Comparison of ENCODE assay signal across 35 cellular contexts in the genomic region with DNA sequence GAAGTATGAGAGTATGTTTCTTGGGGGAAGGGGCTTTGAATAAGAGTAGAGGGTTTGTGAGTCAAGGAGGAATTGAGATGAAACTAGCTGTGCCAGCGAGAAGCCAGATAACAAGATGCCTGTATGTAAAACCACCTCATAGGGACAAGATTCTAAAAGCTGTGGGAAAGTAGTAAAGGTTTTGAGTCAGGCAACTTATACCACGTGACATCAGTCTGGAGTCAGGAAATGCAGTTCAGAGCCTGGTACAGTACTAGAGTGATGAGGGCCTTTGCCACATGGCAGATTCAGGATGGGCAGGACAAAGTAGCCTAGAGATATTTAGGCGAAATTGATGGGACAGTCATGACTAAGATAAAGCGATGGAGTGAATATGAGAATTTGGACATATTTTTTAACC.
DNase-seq lines count a peak whose midpoint lies in the region; ATAC-seq, FAIRE-seq and TF ChIP-seq lines count a peak whose summit lies in the region.
"Had no signal": no experiment of that assay in that cellular context is flagged by ENCODE, and none has a peak within 500 bp of the region (broad histone marks: within the 10 kb centered on the region; RNA-seq: fewer than 3 reads in every experiment).

No MANE protein-coding gene starts in this region.

- H2AFZ ChIP-seq in HepG2 (ENCODE audit: low read length) (no peak overlapping the region), IMR-90 (replicated peaks; ENCODE audit: low read length, poor library complexity) (no peak overlapping the region), K562 (ENCODE audit: low read depth, low read length) (no peak overlapping the region)

- H3K4me1 ChIP-seq in HepG2 (ENCODE audit: insufficient read depth, low read length) = no peaks in the 10 kb centered on the region
- H3K4me1 ChIP-seq in right lobe of liver = no peaks in the 10 kb centered on the region
- no peaks in the 10 kb centered on the region for H3K4me1 ChIP-seq in IMR-90 (ENCODE audit: control insufficient read depth, insufficient read depth, low read length)
- no peaks in the 10 kb centered on the region for H3K4me1 ChIP-seq in K562 (replicated peaks in 1 of 2; ENCODE audit: control insufficient read depth in 2 of 2, insufficient read depth in 2 of 2, low read length in 2 of 2)
- H3K4me1 ChIP-seq: A549, BE2C, BLaER1, Caco-2 had no signal

- H4K20me1 ChIP-seq in HepG2 (ENCODE audit: insufficient read depth, low read length) = no peaks in the 10 kb centered on the region
- H4K20me1 ChIP-seq in IMR-90 (ENCODE audit: insufficient read depth, low read length) = no peaks in the 10 kb centered on the region
- H4K20me1 ChIP-seq in K562 (replicated peaks; ENCODE audit: control insufficient read depth, insufficient read depth, low read length) = no peaks in the 10 kb centered on the region
- H4K20me1 ChIP-seq: BLaER1; BLaER1 treated with 17β-estradiol and CSF1 and Interleukin-3, amounts not matched to agents 10 nM and 100 nM had no signal

- H3K79me1 ChIP-seq in IMR-90 (ENCODE audit: low read depth in 1 of 2, low read length in 2 of 2) = no peaks in the 10 kb centered on the region

- TF ChIP-seq RAD21 in HepG2 (CRISPR knock-in tag; IDR thresholded peaks at IDR 0.05) (no peak), IMR-90 (IDR thresholded peaks at IDR 0.05; ENCODE audit: low read length) (no peak), K562 (CRISPR knock-in tag; conservative IDR thresholded peaks at IDR 0.05 in 1 of 2, IDR thresholded peaks at IDR 0.05 in 1 of 2) (no peak)

- no peak overlapping the region for H3K4ac ChIP-seq in IMR-90 (ENCODE audit: low read depth, low read length)

- POLR2A ChIA-PET in HepG2 (lab: Yijun Ruan, JAX) (no interaction called here), IMR-90 (lab: Charles Lee; ENCODE audit: unreplicated experiment) (no interaction called here), K562 (lab: Yijun Ruan, JAX) (no interaction called here)

- no peaks in the 10 kb centered on the region for H3K27me3 ChIP-seq in HepG2 (ENCODE audit: control insufficient read depth in 1 of 2, insufficient read depth in 2 of 2, low read length in 2 of 2)
- no peaks in the 10 kb centered on the region for H3K27me3 ChIP-seq in right lobe of liver
- H3K27me3 ChIP-seq in IMR-90 (ENCODE audit: control insufficient read depth, insufficient read depth, low read length) = no peaks in the 10 kb centered on the region
- no peaks in the 10 kb centered on the region for H3K27me3 ChIP-seq in K562 (ENCODE audit: control insufficient read depth in 2 of 2, insufficient read depth in 2 of 2, low read length in 2 of 2)
- H3K27me3 ChIP-seq: BE2C; BLaER1; BLaER1 treated with 17β-estradiol and CSF1 and Interleukin-3, amounts not matched to agents 10 nM and 100 nM had no signal

- BruUV-seq in HepG2 (replicated peaks; lab: Mats Ljungman, UMichigan) = no TSS peak
- BruUV-seq in IMR-90 (replicated peaks; lab: Mats Ljungman, UMichigan) = no TSS peak
- no TSS peak for BruUV-seq in K562 (replicated peaks; lab: Mats Ljungman, UMichigan)

- H3K23ac ChIP-seq in IMR-90 (ENCODE audit: low read depth, low read length) = no peak overlapping the region

- H3K79me2 ChIP-seq in HepG2 (ENCODE audit: insufficient read depth, low read length) (no peaks in the 10 kb centered on the region), K562 (ENCODE audit: control insufficient read depth, insufficient read depth, low read length) (no peaks in the 10 kb centered on the region)

- dilution Hi-C loops in IMR-90 (cut with HindIII; ENCODE audit: low sequenced_read_pairs, unreplicated experiment) = no loop called here

- no peak overlapping the region for H2BK5ac ChIP-seq in IMR-90 (ENCODE audit: low read depth, low read length, poor library complexity, severe bottlenecking)

- H3K56ac ChIP-seq in IMR-90 (ENCODE audit: extremely low read depth, insufficient read depth, low read length) = no peak overlapping the region

- H4K91ac ChIP-seq in IMR-90 (ENCODE audit: insufficient read depth, low read depth, low read length) = no peak overlapping the region

- TF ChIP-seq CTCF in HepG2 (CRISPR knock-in tag; IDR thresholded peaks at IDR 0.05) (no peak), right lobe of liver (IDR thresholded peaks at IDR 0.05) (no peak), IMR-90 (conservative IDR thresholded peaks at IDR 0.05; ENCODE audit: low read depth, low read length) (no peak), K562 (IDR thresholded peaks at IDR 0.05 in 2 of 3, conservative IDR thresholded peaks at IDR 0.05 in 1 of 3; ENCODE audit: insufficient read depth in 2 of 3, low read depth in 1 of 3, low read length in 3 of 3) (no peak)

- H3K4me3 ChIP-seq in HepG2 (replicated peaks in 1 of 3; ENCODE audit: insufficient read depth in 1 of 3, low read depth in 2 of 3, low read length in 3 of 3) (no peak overlapping the region), right lobe of liver (no peak overlapping the region), IMR-90 (ENCODE audit: insufficient read depth, low read depth, low read length) (no peak overlapping the region), K562 (no peak overlapping the region)
- H3K4me3 ChIP-seq: A549; BLaER1; BLaER1 treated with 17β-estradiol and CSF1 and Interleukin-3, amounts not matched to agents 10 nM and 100 nM had no signal

- CTCF ChIA-PET in HepG2 (lab: Yijun Ruan, JAX; ENCODE audit: low intra/inter-chr PET ratio, low total read pairs) (no interaction called here), IMR-90 (lab: Yijun Ruan, JAX) (interaction anchor here (0.7 to 1.1 kb wide), 2 partner anchors 19 to 751 kb away, joined by 3 read pairs; no protein-coding TSS in a partner anchor), K562 (lab: Yijun Ruan, JAX; ENCODE audit: low intra/inter-chr PET ratio) (no interaction called here)

- peaks cover 37% of the 10 kb centered on the region; the same call in 1 of the 2 replicates for H3K9me3 ChIP-seq in HepG2 (ENCODE audit: low read length)
- no peaks in the 10 kb centered on the region for H3K9me3 ChIP-seq in right lobe of liver
- H3K9me3 ChIP-seq in IMR-90 (ENCODE audit: control insufficient read depth, insufficient read depth, low read length) = no peaks in the 10 kb centered on the region
- no peaks in the 10 kb centered on the region for H3K9me3 ChIP-seq in K562 (replicated peaks; ENCODE audit: control insufficient read depth, insufficient read depth, low read depth, low read length)
- H3K9me3 ChIP-seq: A549, BE2C, BLaER1, Caco-2 had no signal

- TF ChIP-seq EP300 in HepG2 (IDR thresholded peaks at IDR 0.05; ENCODE audit: low read depth in 2 of 2, low read length in 2 of 2) (no peak), HepG2 (CRISPR knock-in tag; IDR thresholded peaks at IDR 0.05; ENCODE audit: borderline replicate concordance) (no peak), K562 (IDR thresholded peaks at IDR 0.05; ENCODE audit: low read length) (no peak)

- H4K8ac ChIP-seq in IMR-90 (ENCODE audit: low read depth in 2 of 2, low read length in 2 of 2) = no peak overlapping the region

- H2AK5ac ChIP-seq in IMR-90 (ENCODE audit: low read depth, low read length) = no peak overlapping the region

- FAIRE-seq in HepG2 (lab: Jason Lieb, UNC) (no peak), K562 (lab: Jason Lieb, UNC) (no peak)
- FAIRE-seq: A204.1, A549, D721Med had no signal

- no peak overlapping the region for H4K5ac ChIP-seq in IMR-90 (ENCODE audit: low read depth, low read length)

- no peak overlapping the region for H2BK20ac ChIP-seq in IMR-90 (ENCODE audit: low read depth, low read length)

- peak overlapping the region; percentile 33 for H2AK9ac ChIP-seq in IMR-90 (replicated peaks; ENCODE audit: low read depth, low read length, poor library complexity)

- TF ChIP-seq POLR2A in HepG2 (IDR thresholded peaks at IDR 0.05; ENCODE audit: insufficient read depth in 1 of 2, low read depth in 2 of 2, low read length in 2 of 2) (no peak), right lobe of liver (IDR thresholded peaks at IDR 0.05) (no peak), IMR-90 (IDR thresholded peaks at IDR 0.05; ENCODE audit: low read depth, low read length) (no peak), K562 (conservative IDR thresholded peaks at IDR 0.05) (no peak)

- DNase-seq in HepG2 (ENCODE audit: low spot score) = no peak
- DNase-seq in right lobe of liver = no peak
- no peak for DNase-seq in IMR-90
- DNase-seq in RKO (ENCODE audit: low spot score) = peak; percentile 9
- DNase-seq in K562 (ENCODE audit: extremely low read depth in 1 of 4, low spot score in 3 of 4) = no peak
- DNase-seq in SIG-M5 (lab: John Stamatoyannopoulos, UW) = no peak
- no peak for DNase-seq in mucosa of gallbladder (ENCODE audit: low spot score)
- DNase-seq: 8988T; ACHN; AML-193; BE2C; C1 segment of cervical spinal cord; Caco-2; Calu3; CD4-positive, alpha-beta memory T cell; CD4-positive, alpha-beta T cell; CD4-positive, CD25-positive, alpha-beta regulatory T cell; CD8-positive, alpha-beta memory T cell; CD8-positive, alpha-beta T cell; COR-L47; DMS 273 treated with DMSO at 0.1 percent for 48 hours; DMS153; DMS53; DMS79; DMS79 treated with DMSO at 0.1 percent for 48 hours; DND-41; EL had no signal

- intact Hi-C loops in HepG2 (cut with micrococcal nuclease; ENCODE audit: unreplicated experiment) = no loop called here
- intact Hi-C loops in right lobe of liver (cut with DNase I) = no loop called here
- intact Hi-C loops in IMR-90 (cut with micrococcal nuclease) = no loop called here
- intact Hi-C loops in K562 (cut with micrococcal nuclease) = no loop called here

- H3K36me3 ChIP-seq in HepG2 (replicated peaks in 1 of 2; ENCODE audit: control insufficient read depth in 1 of 2, insufficient read depth in 2 of 2, low read length in 2 of 2) (no peaks in the 10 kb centered on the region), right lobe of liver (no peaks in the 10 kb centered on the region), IMR-90 (ENCODE audit: control insufficient read depth, insufficient read depth, low read length) (no peaks in the 10 kb centered on the region), K562 (ENCODE audit: control insufficient read depth, insufficient read depth, low read length) (no peaks in the 10 kb centered on the region)
- H3K36me3 ChIP-seq: BE2C; BLaER1; BLaER1 treated with 17β-estradiol and CSF1 and Interleukin-3, amounts not matched to agents 10 nM and 100 nM had no signal

- H3K9me1 ChIP-seq in IMR-90 (ENCODE audit: insufficient read depth, low read length) (no peaks in the 10 kb centered on the region), K562 (ENCODE audit: control insufficient read depth, insufficient read depth, low read length) (no peaks in the 10 kb centered on the region)

- no peak overlapping the region for H3K14ac ChIP-seq in IMR-90 (replicated peaks; ENCODE audit: low read depth, low read length)

- H2BK15ac ChIP-seq in IMR-90 (ENCODE audit: low read depth, low read length) = no peak overlapping the region

- 43% methylated on average over 4 of the region's 4 CpGs for WGBS in HepG2 (ENCODE audit: low lambda C conversion rate)
- 76% methylated on average over 4 of the region's 4 CpGs for WGBS in right lobe of liver (ENCODE audit: insufficient coverage, low coverage, low lambda C conversion rate, missing lambda C conversion rate)
- WGBS in IMR-90 (ENCODE audit: extremely low coverage in 2 of 2, insufficient read length in 1 of 2), 2 experiments = 84% methylated on average over 2 of the region's 4 CpGs; no CpG with 5 or more reads in 1 of the 2 experiments
- WGBS in K562 (ENCODE audit: insufficient coverage, low coverage, missing lambda C conversion rate) = 0% methylated on average over 4 of the region's 4 CpGs

- H3K18ac ChIP-seq in IMR-90 (ENCODE audit: low read depth, low read length) = no peak overlapping the region

- H3K4me2 ChIP-seq in HepG2 (ENCODE audit: low read depth, low read length) (no peak overlapping the region), IMR-90 (ENCODE audit: low read depth, low read length) (no peak overlapping the region), K562 (ENCODE audit: insufficient read depth, low read length) (no peak overlapping the region)
- H3K4me2 ChIP-seq: A549; BLaER1; BLaER1 treated with 17β-estradiol and CSF1 and Interleukin-3, amounts not matched to agents 10 nM and 100 nM had no signal

- in situ Hi-C loops in HepG2 (cut with HindIII; ENCODE audit: extremely low pct_ligation_motif_present, low pct_unique_long_range_greater_than_20kb) (no loop called here), IMR-90 (cut with MboI; ENCODE audit: low sequenced_read_pairs) (no loop called here), K562 (cut with MboI) (no loop called here)

- H2BK120ac ChIP-seq in IMR-90 (ENCODE audit: low read depth, low read length) = no peak overlapping the region

- H3K9ac ChIP-seq in HepG2 (ENCODE audit: insufficient read depth, low read depth, low read length) (no peak overlapping the region), IMR-90 (ENCODE audit: low read depth, low read length) (no peak overlapping the region), K562 (ENCODE audit: insufficient read depth in 1 of 2, low read depth in 2 of 2, low read length in 2 of 2) (no peak overlapping the region)
- H3K9ac ChIP-seq: BLaER1; BLaER1 treated with 17β-estradiol and CSF1 and Interleukin-3, amounts not matched to agents 10 nM and 100 nM had no signal

- no peak for ATAC-seq in HepG2
- ATAC-seq in right lobe of liver = no peak
- no peak for ATAC-seq in IMR-90 (ENCODE audit: low read depth)
- no peak for ATAC-seq in K562
- ATAC-seq in HG02763 (IDR thresholded peaks at IDR 0.05; ENCODE audit: unreplicated experiment) = no peak
- ATAC-seq: A549; CD8-positive, alpha-beta T cell had no signal

- H3K27ac ChIP-seq in HepG2 (ENCODE audit: extremely low read length, insufficient read depth, low read length) (no peak overlapping the region), right lobe of liver (no peak overlapping the region), IMR-90 (ENCODE audit: insufficient read depth, low read length) (no peak overlapping the region), K562 (ENCODE audit: extremely low read depth, low read depth, low read length) (no peak overlapping the region)
- H3K27ac ChIP-seq: 22Rv1; A549; BLaER1; BLaER1 treated with 17β-estradiol and CSF1 and Interleukin-3, amounts not matched to agents 10 nM and 100 nM; C4-2B had no signal

Comparison
In these comparisons a context has a peak if more than half of its experiments do, and no peak if none do; other contexts are left out.
1. Of the 241 proteins assayed by ChIP-seq in both HepG2 and K562: peak only in HepG2: RAD51; only in K562: TFE3; in both: none; in neither: 238; mixed calls (peak in some experiments, not most) for 1.